ENCODE assay signal across 1 cellular context in the genomic region with DNA sequence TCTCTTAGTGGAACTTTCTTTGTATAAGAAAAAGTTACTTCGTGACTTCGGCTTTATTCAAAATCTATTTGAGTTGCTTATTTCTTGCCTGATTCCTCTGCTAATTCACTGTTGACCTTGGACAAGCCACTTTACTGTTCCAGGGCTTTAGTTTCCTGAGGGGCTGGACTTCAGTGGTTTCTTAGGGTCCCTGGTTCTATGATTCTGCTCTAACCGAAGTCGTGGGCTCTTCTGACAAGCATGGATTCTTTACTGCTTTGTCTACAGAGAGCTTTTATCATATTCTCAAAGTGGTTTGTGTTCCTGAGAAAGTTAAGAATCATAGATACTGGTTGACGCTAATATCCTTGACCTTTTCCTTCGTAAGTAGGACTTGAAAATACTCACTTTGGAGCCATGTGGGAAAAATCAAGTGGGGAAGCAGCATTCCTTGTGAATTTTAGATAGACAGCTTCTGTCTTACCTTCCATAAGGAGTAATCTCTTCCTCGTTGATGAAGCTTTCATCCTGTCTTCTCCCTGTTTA.
TF ChIP-seq lines count a peak whose summit lies in the region.

No MANE protein-coding gene starts in this region.

TF ChIP-seq in H1, 55 proteins besides CTCF, POLR2A, EP300 and RAD21:
- TF ChIP-seq ZNF274 (IDR thresholded peaks at IDR 0.05; ENCODE audit: borderline replicate concordance, extremely low read depth, low read length) (no peak), SAP30 (IDR thresholded peaks at IDR 0.05; ENCODE audit: insufficient read depth, insufficient replicate concordance, low read length) (no peak), KDM1A (IDR thresholded peaks at IDR 0.05; ENCODE audit: borderline replicate concordance, low read length) (no peak), BRCA1 (IDR thresholded peaks at IDR 0.05; ENCODE audit: low read depth, low read length) (no peak), JUN (IDR thresholded peaks at IDR 0.05; ENCODE audit: low read depth, low read length) (no peak), FOSL1 (IDR thresholded peaks at IDR 0.05; ENCODE audit: insufficient read depth, low read depth, low read length) (no peak), SP2 (IDR thresholded peaks at IDR 0.05; ENCODE audit: low read length) (no peak)
